Comparison of ENCODE assay signal across 8 cellular contexts in genomic region chr4:39044364-39044946, GRCh38. TPM values are rescaled to one million over a fixed set of nuclear protein-coding genes. Genes with fewer than 3 reads are reported as not detected.
A peak's percentile ranks its signal among the peaks of the same experiment; 100 is the strongest.
DNase-seq lines count a peak whose midpoint lies in the region; ATAC-seq and TF ChIP-seq lines count a peak whose summit lies in the region.

No MANE protein-coding gene starts in this region.

- no peaks in the 10 kb centered on the region for H3K27me3 ChIP-seq in dorsolateral prefrontal cortex
- no peaks in the 10 kb centered on the region for H3K27me3 ChIP-seq in right lobe of liver

- WGBS in right lobe of liver (ENCODE audit: insufficient coverage, low coverage, low lambda C conversion rate, missing lambda C conversion rate): 0% methylated on average over 9 of the region's 53 CpGs

- H3K4me3 ChIP-seq in dorsolateral prefrontal cortex: peak overlapping the region; percentile 33 to 94 (median 75)
- H3K4me3 ChIP-seq in right lobe of liver: peak overlapping the region; percentile 55 to 71 (median 61)

- intact Hi-C loops in dorsolateral prefrontal cortex (cut with DNase I) (loop anchor here in 1 of 2 donors (10.0 kb wide), 2 partner anchors 90 to 120 kb away; no protein-coding TSS in a partner anchor), right lobe of liver (cut with DNase I) (no loop called here)

- DNase-seq in AG20443 (ENCODE audit: low spot score) (peak; percentile 93), NCI-H774 (lab: John Stamatoyannopoulos, UW) (peak; percentile 77), dorsolateral prefrontal cortex (peak; percentile 64 to 90 (median 84)), right lobe of liver (peak; percentile 97 to 99 (median 97))
- peak; percentile 99 for DNase-seq in activated CD4-positive, alpha-beta T cell treated with anti-CD3 and anti-CD28 coated beads, Interleukin-2, amount 50 U/mL, for 48 hours
- DNase-seq in stimulated activated CD4-positive, alpha-beta T cell treated with anti-CD3 and anti-CD28 coated beads, Interleukin-4, amount 100 ng/mL, for 24 hours: peak; percentile 96

- ATAC-seq in GM19043 (IDR thresholded peaks at IDR 0.05; ENCODE audit: low read depth, unreplicated experiment) (peak; percentile 53), HG03342 (IDR thresholded peaks at IDR 0.05; ENCODE audit: unreplicated experiment) (peak; percentile 66), right lobe of liver (peak; percentile 85 to 93 (median 91))

- peaks cover 0 to 18% (median 2%) of the 10 kb centered on the region in 4 donors for H3K4me1 ChIP-seq in right lobe of liver

- H3K27ac ChIP-seq in dorsolateral prefrontal cortex (peak overlapping the region; percentile 53 to 98 (median 88)), right lobe of liver (peak overlapping the region; percentile 79 to 95 (median 85))

- H3K36me3 ChIP-seq in right lobe of liver: no peaks in the 10 kb centered on the region

- TF ChIP-seq CTCF in dorsolateral prefrontal cortex (IDR thresholded peaks at IDR 0.05 in 54 of 56, conservative IDR thresholded peaks at IDR 0.05 in 2 of 56; ENCODE audit: low read depth in 1 of 56, partially characterized antibody in 56 of 56) (peak in 10 of 56 donors; percentile 6 to 26 (median 14)), right lobe of liver (IDR thresholded peaks at IDR 0.05) (no peak)

- no peaks in the 10 kb centered on the region for H3K9me3 ChIP-seq in right lobe of liver

- peak; percentile 67 for TF ChIP-seq POLR2A in right lobe of liver (IDR thresholded peaks at IDR 0.05)

RNA-seq across cellular contexts. Expression of gene TMEM156, which starts 12.2 kb away (rescaled TPM):
- total RNA-seq in dorsolateral prefrontal cortex (1 to 10 TPM in 78 of 120 experiments, under 1 TPM in 39, not detected in 3; 0.23 to 4.5 (median 1.4) TPM), right lobe of liver (1 to 10 TPM in 4 of 6 experiments, under 1 TPM in 1, not detected in 1; 0.29 to 2.8 (median 1.2) TPM)

RNA-seq across cellular contexts. Expression of gene KLHL5, which starts 17.6 kb away (rescaled TPM):
- total RNA-seq in dorsolateral prefrontal cortex (10 to 100 TPM; 37.8 to 81.9 (median 53.4) TPM), right lobe of liver (10 to 100 TPM; 25.5 to 88.0 (median 42.2) TPM)

Comparison
In these comparisons a context has a peak if more than half of its experiments do, and no peak if none do; other contexts are left out.
1. Peak in every context shown above with its lines: DNase-seq, ATAC-seq, H3K4me3 ChIP-seq and H3K27ac ChIP-seq.